21 cellular contexts compared by ENCODE assay signal in genomic region chr1:181354865-181355264, GRCh38.
DNase-seq lines count a peak whose midpoint lies in the region; ATAC-seq, FAIRE-seq and TF ChIP-seq lines count a peak whose summit lies in the region.
"Had no signal": no experiment of that assay in that cellular context is flagged by ENCODE, and none has a peak within 500 bp of the region (broad histone marks: within the 10 kb centered on the region; RNA-seq: fewer than 3 reads in every experiment).

No MANE protein-coding gene starts in this region.

- intact Hi-C loops in vagina (cut with DNase I): no loop called here

- H3K4me3 ChIP-seq in bronchial epithelial cell (ENCODE audit: low read depth, low read length) (no peak overlapping the region), vagina (no peak overlapping the region)
- H3K4me3 ChIP-seq: A549, GM12878, GM23248, HAP-1 had no signal

- no peak for FAIRE-seq in bronchial epithelial cell (lab: Jason Lieb, UNC)
- FAIRE-seq: A549, GM12878, GM19239 had no signal

- ATAC-seq in HG03342 (IDR thresholded peaks at IDR 0.05; ENCODE audit: unreplicated experiment): no peak
- ATAC-seq: A549, GM12878 had no signal

- TF ChIP-seq CTCF in bronchial epithelial cell (IDR thresholded peaks at IDR 0.05; ENCODE audit: insufficient read depth, low read length, severe bottlenecking) (no peak), vagina (IDR thresholded peaks at IDR 0.05) (no peak)

- H3K27me3 ChIP-seq in bronchial epithelial cell (ENCODE audit: control insufficient read depth, insufficient read depth, low read length) (peaks cover 2% of the 10 kb centered on the region), vagina (no peaks in the 10 kb centered on the region)

- no peaks in the 10 kb centered on the region for H3K9me3 ChIP-seq in vagina
- H3K9me3 ChIP-seq: A549, Caco-2, HAP-1 had no signal

- no peaks in the 10 kb centered on the region for H3K4me1 ChIP-seq in vagina
- H3K4me1 ChIP-seq: A549, HAP-1 had no signal

- TF ChIP-seq POLR2A in vagina (IDR thresholded peaks at IDR 0.05): no peak

- H3K36me3 ChIP-seq in bronchial epithelial cell (ENCODE audit: control insufficient read depth, insufficient read depth, low read length) (no peaks in the 10 kb centered on the region), vagina (no peaks in the 10 kb centered on the region)
- H3K36me3 ChIP-seq: HAP-1 had no signal

- no peak overlapping the region for H3K27ac ChIP-seq in vagina
- H3K27ac ChIP-seq: 22Rv1, A549, C4-2B, GM23248, HL-60 had no signal

- peak; percentile 35 to 51 for DNase-seq in NOMO-1 (lab: John Stamatoyannopoulos, UW; ENCODE audit: unreplicated experiment in 2 of 2)
- DNase-seq in NOMO-1 treated with dmso at 0.1 percent for 144 hours (lab: John Stamatoyannopoulos, UW; ENCODE audit: unreplicated experiment): no peak
- peak; percentile 30 for DNase-seq in D341Med (ENCODE audit: low spot score)
- peak; percentile 18 for DNase-seq in bronchial epithelial cell (ENCODE audit: low read depth)
- peak; percentile 40 to 72 for DNase-seq in vagina (ENCODE audit: extremely low spot score in 2 of 2)
- DNase-seq in DMS153 treated with DMSO at 0.1 percent for 48 hours (lab: John Stamatoyannopoulos, UW; ENCODE audit: unreplicated experiment): no peak
- DNase-seq: AML-193; Caco-2; CD4-positive, alpha-beta T cell; DMS53; DND-41; EL; GM23248 had no signal

Comparison
In these comparisons a context has a peak if more than half of its experiments do, and no peak if none do; other contexts are left out.
1. DNase-seq: peak in NOMO-1 (2 of 2), D341Med (single experiment), bronchial epithelial cell (single experiment) and vagina (2 of 2); none in NOMO-1 treated with dmso at 0.1 percent for 144 hours (single experiment) and DMS153 treated with DMSO at 0.1 percent for 48 hours (single experiment).